13 cellular contexts compared by ENCODE assay signal in the genomic region with DNA sequence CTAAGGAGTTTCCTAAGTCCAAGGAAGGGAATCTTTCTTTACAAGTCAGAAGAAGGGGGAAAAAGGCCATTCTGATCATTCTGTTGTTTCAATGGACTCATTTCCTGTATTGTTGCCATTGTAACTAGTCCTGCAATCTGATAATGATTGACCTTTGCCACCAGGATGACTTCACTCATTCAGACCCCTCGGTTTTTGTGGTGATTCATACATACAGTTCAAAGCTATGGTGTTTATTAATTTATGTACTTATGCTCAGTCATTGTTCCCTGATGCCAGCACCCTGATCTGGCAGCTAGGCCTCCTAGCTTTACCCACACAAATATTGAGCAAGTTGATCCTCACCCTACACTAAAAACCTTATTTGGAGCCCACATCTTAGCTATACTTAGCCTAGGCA. TPM values are rescaled to one million over a fixed set of nuclear protein-coding genes. Genes with fewer than 3 reads are reported as not detected.
DNase-seq lines count a peak whose midpoint lies in the region; ATAC-seq and TF ChIP-seq lines count a peak whose summit lies in the region.
"Had no signal": no experiment of that assay in that cellular context is flagged by ENCODE, and none has a peak within 500 bp of the region (broad histone marks: within the 10 kb centered on the region; RNA-seq: fewer than 3 reads in every experiment).

No MANE protein-coding gene starts in this region.

- H3K9me2 ChIP-seq in OCI-LY7 (ENCODE audit: insufficient read depth, low read length): no peaks in the 10 kb centered on the region

- BruUV-seq in OCI-LY7 (replicated peaks; lab: Mats Ljungman, UMichigan): no TSS peak

- peaks cover 3% of the 10 kb centered on the region for H3K36me3 Mint-ChIP-seq in activated naive CD8-positive, alpha-beta T cell treated with anti-CD3 and anti-CD28 coated beads for 36 hours

- TF ChIP-seq CTCF in OCI-LY7 (conservative IDR thresholded peaks at IDR 0.05; ENCODE audit: low read length): no peak
- no peak for TF ChIP-seq CTCF in psoas muscle (IDR thresholded peaks at IDR 0.05)

- H3K27me3 ChIP-seq in psoas muscle (ENCODE audit: insufficient read depth in 3 of 3, low read length in 2 of 3): no peaks in the 10 kb centered on the region

- H3K79me2 ChIP-seq in OCI-LY7 (ENCODE audit: insufficient read depth, low read depth, low read length): no peaks in the 10 kb centered on the region
- H3K79me2 ChIP-seq: parathyroid adenoma had no signal

- intact Hi-C loops in sciatic nerve (cut with DNase I): no loop called here
- intact Hi-C loops in OCI-LY7 (cut with micrococcal nuclease; ENCODE audit: unreplicated experiment): loop anchor here (10.0 kb wide), 1 partner anchor 195 kb away; no protein-coding TSS in a partner anchor
- intact Hi-C loops in psoas muscle (cut with DNase I): no loop called here

- H3K4me3 ChIP-seq in OCI-LY7 (ENCODE audit: low read depth, low read length, poor library complexity, severe bottlenecking) (no peak overlapping the region), psoas muscle (no peak overlapping the region)

- no peak overlapping the region for H3K4me2 ChIP-seq in OCI-LY7 (ENCODE audit: low read length)

- 21 to 40% (median 28%) methylated on average over 1 of the region's 1 CpG for WGBS in psoas muscle, 3 donors

- H3K4me1 ChIP-seq in OCI-LY7 (ENCODE audit: insufficient read depth, low read length, poor library complexity, severe bottlenecking) (no peaks in the 10 kb centered on the region), psoas muscle (no peaks in the 10 kb centered on the region)

- no peaks in the 10 kb centered on the region for H4K20me1 ChIP-seq in OCI-LY7 (ENCODE audit: insufficient read depth, low read length)

- H3K27ac ChIP-seq in OCI-LY7 (ENCODE audit: low read depth, low read length, poor library complexity, severe bottlenecking): no peak overlapping the region
- no peak overlapping the region for H3K27ac ChIP-seq in psoas muscle
- H3K27ac ChIP-seq: parathyroid adenoma had no signal

- no peak overlapping the region for H3K4me3 Mint-ChIP-seq in activated naive CD8-positive, alpha-beta T cell treated with anti-CD3 and anti-CD28 coated beads for 36 hours

- DNase-seq in activated naive CD8-positive, alpha-beta T cell treated with anti-CD3 and anti-CD28 coated beads for 36 hours: no peak
- DNase-seq in myocyte (ENCODE audit: low read depth): peak; percentile 6
- no peak for DNase-seq in sciatic nerve (ENCODE audit: low spot score)
- DNase-seq in OCI-LY7 (ENCODE audit: low spot score): no peak
- DNase-seq in psoas muscle: no peak
- DNase-seq: activated gamma-delta T cell; effector CD8-positive, alpha-beta T cell; islet precursor cell; Karpas-422; NCI-H446 treated with DMSO at 0.1 percent for 48 hours had no signal

- H3K9me3 ChIP-seq in OCI-LY7 (ENCODE audit: low read length) (no peaks in the 10 kb centered on the region), psoas muscle (no peaks in the 10 kb centered on the region)

- H3K9me3 Mint-ChIP-seq in activated naive CD8-positive, alpha-beta T cell treated with anti-CD3 and anti-CD28 coated beads for 36 hours: no peaks in the 10 kb centered on the region

- POLR2A ChIA-PET in OCI-LY7 (lab: Charles Lee): interaction anchor here (0.6 to 1.1 kb wide), 2 partner anchors 10 to 194 kb away, joined by 3 read pairs; no protein-coding TSS in a partner anchor

- peaks cover 13% of the 10 kb centered on the region for H3K4me1 Mint-ChIP-seq in activated naive CD8-positive, alpha-beta T cell treated with anti-CD3 and anti-CD28 coated beads for 36 hours

- no peaks in the 10 kb centered on the region for H3K27me3 Mint-ChIP-seq in activated naive CD8-positive, alpha-beta T cell treated with anti-CD3 and anti-CD28 coated beads for 36 hours

- H3K36me3 ChIP-seq in OCI-LY7 (ENCODE audit: insufficient read depth, low read length) (no peaks in the 10 kb centered on the region), psoas muscle (ENCODE audit: insufficient read depth in 1 of 2, low read depth in 1 of 2) (no peaks in the 10 kb centered on the region)

- peak; percentile 59 for ATAC-seq in GM18511 (IDR thresholded peaks at IDR 0.05; ENCODE audit: unreplicated experiment)
- peak; percentile 67 for ATAC-seq in HG03175 (IDR thresholded peaks at IDR 0.05; ENCODE audit: unreplicated experiment)
- no peak for ATAC-seq in sciatic nerve
- ATAC-seq in psoas muscle: no peak

- no peak overlapping the region for H2AFZ ChIP-seq in OCI-LY7 (ENCODE audit: low read length)
- H2AFZ ChIP-seq: parathyroid adenoma had no signal

- peak overlapping the region; percentile 40 for H3K27ac Mint-ChIP-seq in activated naive CD8-positive, alpha-beta T cell treated with anti-CD3 and anti-CD28 coated beads for 36 hours

- CTCF ChIA-PET in OCI-LY7 (lab: Charles Lee; ENCODE audit: unreplicated experiment): no interaction called here

RNA-seq across cellular contexts. Expression of a gene that starts 57.6 kb away (rescaled TPM):
- total RNA-seq in activated naive CD8-positive, alpha-beta T cell treated with anti-CD3 and anti-CD28 coated beads for 36 hours: 10 to 100 TPM; 13.0 to 13.5 TPM
- total RNA-seq in myocyte: 2.5 and 3.4 TPM in 2 replicates
- polyA plus RNA-seq in myocyte (2012): 1.7 TPM
- 13.7 TPM for total RNA-seq in sciatic nerve
- 47.0 and 57.6 TPM in 2 replicates for total RNA-seq in OCI-LY7 (2014; rRNA removed; shearing (Covaris generic))
- 52.7 and 64.4 TPM in 2 replicates for total RNA-seq in OCI-LY7 (2022)
- 1 to 10 TPM in 3 of 4 donors, under 1 TPM in 1; 0.47 to 3.2 (median 1.2) TPM for total RNA-seq in psoas muscle
- 1 to 10 TPM in 2 of 3 donors, under 1 TPM in 1; 0.25 to 2.6 (median 1.1) TPM for polyA plus RNA-seq in psoas muscle

Comparison
In these comparisons a context has a peak if more than half of its experiments do, and no peak if none do; other contexts are left out.
1. ATAC-seq: peak in GM18511 (single experiment) and HG03175 (single experiment); none in sciatic nerve (single experiment) and psoas muscle (0 of 4).